ENCODE assay signal across 9 cellular contexts in the genomic region with DNA sequence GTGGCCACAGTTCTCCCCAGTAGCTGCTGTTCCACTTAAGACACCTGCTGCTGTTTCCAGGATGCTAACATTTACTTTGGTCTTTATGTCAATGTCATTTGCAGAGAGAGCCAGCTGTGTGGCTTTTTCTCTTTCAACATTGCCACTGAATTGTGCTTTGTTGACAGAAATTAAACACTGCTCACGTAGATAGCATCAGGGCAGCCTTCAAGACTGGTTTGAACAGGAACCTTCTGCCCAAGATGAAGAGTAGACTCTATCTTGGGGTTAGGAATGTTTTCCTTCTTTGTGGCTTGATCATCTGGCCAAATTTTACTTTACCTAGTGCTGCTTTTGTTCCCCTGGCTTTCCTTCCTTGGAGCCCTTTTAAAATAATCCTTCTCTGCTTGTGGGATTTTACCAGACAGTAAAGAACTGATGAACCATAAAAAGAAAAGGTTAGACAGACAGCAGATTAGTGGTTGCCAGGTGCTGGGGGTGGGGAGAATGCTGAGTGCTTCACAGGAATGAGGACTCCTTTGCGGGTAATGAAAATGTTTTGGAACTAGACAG. TPM values are rescaled to one million over a fixed set of nuclear protein-coding genes. Genes with fewer than 3 reads are reported as not detected.
DNase-seq lines count a peak whose midpoint lies in the region; ATAC-seq and TF ChIP-seq lines count a peak whose summit lies in the region.
"Had no signal": no experiment of that assay in that cellular context is flagged by ENCODE, and none has a peak within 500 bp of the region (broad histone marks: within the 10 kb centered on the region; RNA-seq: fewer than 3 reads in every experiment).

No MANE protein-coding gene starts in this region.

- peaks cover 2% of the 10 kb centered on the region for H3K27me3 Mint-ChIP-seq in glutamatergic neuron (ENCODE audit: unreplicated experiment)

- TF ChIP-seq CTCF in VCaP (conservative IDR thresholded peaks at IDR 0.05): no peak
- no peak for TF ChIP-seq CTCF in glutamatergic neuron (IDR thresholded peaks at IDR 0.05; ENCODE audit: partially characterized antibody, unreplicated experiment)

- no peaks in the 10 kb centered on the region for H3K36me3 Mint-ChIP-seq in glutamatergic neuron (ENCODE audit: unreplicated experiment)

- no peaks in the 10 kb centered on the region for H3K9me3 ChIP-seq in muscle layer of duodenum (ENCODE audit: control insufficient read depth in 1 of 2, low read length in 2 of 2)

- H3K9me3 Mint-ChIP-seq in glutamatergic neuron (ENCODE audit: unreplicated experiment): peaks cover 2% of the 10 kb centered on the region

- H3K4me3 ChIP-seq in muscle layer of duodenum (ENCODE audit: low read depth in 1 of 2, low read length in 2 of 2): no peak overlapping the region

- peaks cover 4% of the 10 kb centered on the region in 2 donors for H3K4me1 ChIP-seq in muscle layer of duodenum (ENCODE audit: control insufficient read depth in 1 of 2, insufficient read depth in 2 of 2, low read length in 2 of 2)

- H3K4me3 Mint-ChIP-seq in glutamatergic neuron (ENCODE audit: unreplicated experiment): no peak overlapping the region

- no peak for ATAC-seq in HG03196 (IDR thresholded peaks at IDR 0.05; ENCODE audit: unreplicated experiment)

- H3K27ac Mint-ChIP-seq in glutamatergic neuron (ENCODE audit: unreplicated experiment): no peak overlapping the region

- H3K36me3 ChIP-seq in muscle layer of duodenum (ENCODE audit: control insufficient read depth in 1 of 2, insufficient read depth in 2 of 2, low read length in 2 of 2): no peaks in the 10 kb centered on the region

- DNase-seq in DMS53 treated with DMSO at 0.1 percent for 48 hours (lab: John Stamatoyannopoulos, UW; ENCODE audit: unreplicated experiment): peak; percentile 72
- peak; percentile 35 for DNase-seq in NCI-H1105 (lab: John Stamatoyannopoulos, UW)
- no peak for DNase-seq in SKM-1 treated with dmso at 0.1 percent for 144 hours (lab: John Stamatoyannopoulos, UW; ENCODE audit: unreplicated experiment)
- DNase-seq in glutamatergic neuron: no peak
- DNase-seq in GM19238 (ENCODE audit: insufficient read length, low spot score): no peak
- DNase-seq: midbrain had no signal

- H3K27ac ChIP-seq in VCaP (peak overlapping the region; percentile 96), muscle layer of duodenum (ENCODE audit: low read length) (peak overlapping the region; percentile 20)

- H3K4me1 Mint-ChIP-seq in glutamatergic neuron (ENCODE audit: low read depth, unreplicated experiment): peaks cover 3% of the 10 kb centered on the region

- H3K27me3 ChIP-seq in muscle layer of duodenum (ENCODE audit: low read depth, low read length): no peaks in the 10 kb centered on the region

RNA-seq across cellular contexts. Expression of gene XBP1, which starts 22.6 kb away (rescaled TPM):
- total RNA-seq in glutamatergic neuron (ENCODE audit: unreplicated experiment): 77.4 TPM

RNA-seq across cellular contexts. Expression of gene CCDC117, which starts 50.5 kb away (rescaled TPM):
- total RNA-seq in glutamatergic neuron (ENCODE audit: unreplicated experiment): 11.7 TPM

Comparison
In these comparisons a context has a peak if more than half of its experiments do, and no peak if none do; other contexts are left out.
1. DNase-seq: peak in DMS53 treated with DMSO at 0.1 percent for 48 hours (single experiment) and NCI-H1105 (single experiment); none in SKM-1 treated with dmso at 0.1 percent for 144 hours (single experiment), glutamatergic neuron (single experiment) and GM19238 (single experiment).